In the genomic region with DNA sequence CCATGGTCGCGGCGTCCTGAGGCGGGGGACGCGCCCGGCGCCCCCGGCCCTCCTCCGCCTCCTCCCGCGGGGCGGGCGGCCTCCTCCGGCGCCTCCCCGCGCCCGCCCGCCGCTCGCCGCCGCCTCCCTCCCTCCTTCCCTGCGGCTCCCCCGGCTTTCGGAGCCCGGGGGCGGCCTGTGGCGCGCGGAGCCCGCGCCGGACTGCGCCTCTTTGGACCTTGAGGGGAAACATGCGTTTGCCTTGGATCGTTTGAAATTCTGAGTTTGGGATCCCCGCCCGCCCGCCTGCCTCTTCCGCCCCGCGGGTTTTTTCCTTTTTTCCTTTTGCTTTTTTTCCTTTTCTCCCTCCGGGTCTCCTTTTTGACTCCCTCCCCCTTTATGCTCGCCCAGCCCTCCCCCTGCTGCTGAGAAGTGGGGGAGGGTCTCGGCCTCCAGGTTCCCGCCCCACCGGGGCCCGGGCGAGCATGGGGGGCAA, we compare ENCODE assay signal across 8 cellular contexts. TPM values are rescaled to one million over a fixed set of nuclear protein-coding genes. Genes with fewer than 3 reads are reported as not detected.
DNase-seq lines count a peak whose midpoint lies in the region; ATAC-seq and TF ChIP-seq lines count a peak whose summit lies in the region.

No MANE protein-coding gene starts in this region.

- ATAC-seq in GM18520 (IDR thresholded peaks at IDR 0.05; ENCODE audit: unreplicated experiment): peak; percentile 15
- ATAC-seq in HG03103 (IDR thresholded peaks at IDR 0.05; ENCODE audit: low read depth, unreplicated experiment): peak; percentile 19

- H3K36me3 ChIP-seq in A673 (ENCODE audit: insufficient read depth, low read length, poor library complexity, severe bottlenecking): no peaks in the 10 kb centered on the region
- no peaks in the 10 kb centered on the region for H3K36me3 ChIP-seq in ectodermal cell (ENCODE audit: control insufficient read depth, insufficient read depth, low read length)
- no peaks in the 10 kb centered on the region for H3K36me3 ChIP-seq in mesendoderm (ENCODE audit: control insufficient read depth, insufficient read depth, low read length)
- no peaks in the 10 kb centered on the region for H3K36me3 ChIP-seq in suprapubic skin

- no peak for TF ChIP-seq EP300 in suprapubic skin (IDR thresholded peaks at IDR 0.05)

- H2BK5ac ChIP-seq in mesendoderm (ENCODE audit: low read length): no peak overlapping the region

- peaks cover 19% of the 10 kb centered on the region for H3K79me1 ChIP-seq in mesendoderm (ENCODE audit: low read length)

- CTCF ChIA-PET in A673 (lab: Charles Lee): interaction anchor here (1.4 kb wide), 1 partner anchor 112 kb away, joined by 34 read pairs; no protein-coding TSS in a partner anchor

- H3K4me3 ChIP-seq in A673 (ENCODE audit: low read depth, low read length, poor library complexity, severe bottlenecking) (peak overlapping the region; percentile 95), ectodermal cell (ENCODE audit: insufficient read depth, low read depth, low read length) (peak overlapping the region; percentile 66), mesendoderm (ENCODE audit: low read length) (peak overlapping the region; percentile 13), suprapubic skin (peak overlapping the region; percentile 94)

- peak overlapping the region; percentile 24 for H3K23ac ChIP-seq in mesendoderm (ENCODE audit: low read length)

- H4K5ac ChIP-seq in mesendoderm (ENCODE audit: low read length): no peak overlapping the region

- DNase-seq in A673 (ENCODE audit: low spot score) (peak; percentile 45), T-helper 22 cell (ENCODE audit: low read depth) (peak; percentile 12), mesendoderm (peak; percentile 36), suprapubic skin (ENCODE audit: low spot score in 2 of 2) (peak in 1 of 2 donors; percentile 68), D341Med (ENCODE audit: low spot score) (no peak)

- H3K56ac ChIP-seq in mesendoderm (ENCODE audit: low read length): peak overlapping the region; percentile 84

- H2BK15ac ChIP-seq in mesendoderm (replicated peaks; ENCODE audit: low read depth): no peak overlapping the region

- H3K4me1 ChIP-seq in A673 (ENCODE audit: insufficient read depth, low read length, poor library complexity, severe bottlenecking) (peaks cover 20% of the 10 kb centered on the region), ectodermal cell (ENCODE audit: control insufficient read depth, insufficient read depth, low read length) (peaks cover 4% of the 10 kb centered on the region), mesendoderm (ENCODE audit: control insufficient read depth, low read depth, low read length) (peaks cover 8% of the 10 kb centered on the region), suprapubic skin (peaks cover 45% of the 10 kb centered on the region)

- no peak for TF ChIP-seq POLR2A in suprapubic skin (IDR thresholded peaks at IDR 0.05)

- 0% methylated on average over 50 to 51 of the region's 51 CpGs for WGBS in ectodermal cell, 2 experiments
- WGBS in mesendoderm (ENCODE audit: extremely low coverage, insufficient coverage, low lambda C conversion rate): no CpG with 5 or more reads among the region's 51 CpGs
- WGBS in suprapubic skin: 2% methylated on average over 51 of the region's 51 CpGs

- no peak overlapping the region for H2AK5ac ChIP-seq in mesendoderm (ENCODE audit: low read length)

- H4K8ac ChIP-seq in mesendoderm (ENCODE audit: low read depth, low read length): peak overlapping the region; percentile 93

- peak overlapping the region; percentile 44 for H3K4me2 ChIP-seq in mesendoderm (ENCODE audit: low read length)

- H3K18ac ChIP-seq in mesendoderm (ENCODE audit: low read length): peak overlapping the region; percentile 98

- peaks cover 42% of the 10 kb centered on the region for H3K79me2 ChIP-seq in mesendoderm (ENCODE audit: control insufficient read depth, insufficient read depth, low read length)

- H3K27ac ChIP-seq in A673 (ENCODE audit: low read depth, low read length, poor library complexity, severe bottlenecking) (peak overlapping the region; percentile 89), ectodermal cell (ENCODE audit: insufficient read depth, low read depth, low read length, poor library complexity, severe bottlenecking) (no peak overlapping the region), mesendoderm (ENCODE audit: low read depth, low read length) (peak overlapping the region; percentile 84), suprapubic skin (peak overlapping the region; percentile 85)

- peak overlapping the region; percentile 80 for H3K9ac ChIP-seq in mesendoderm (ENCODE audit: low read length)

- intact Hi-C loops in A673 (cut with micrococcal nuclease; ENCODE audit: unreplicated experiment): no loop called here

- POLR2A ChIA-PET in A673 (lab: Charles Lee; ENCODE audit: low non-redundant PET): no interaction called here

- H3K4ac ChIP-seq in mesendoderm (ENCODE audit: low read depth, low read length): peak overlapping the region; percentile 92

- no TSS peak for BruUV-seq in A673 (replicated peaks; lab: Mats Ljungman, UMichigan)

- no peak for TF ChIP-seq CTCF in A673 (conservative IDR thresholded peaks at IDR 0.05; ENCODE audit: low read depth, low read length)
- TF ChIP-seq CTCF in suprapubic skin (IDR thresholded peaks at IDR 0.05): no peak

- H3K9me3 ChIP-seq in A673 (ENCODE audit: low read depth, low read length, poor library complexity, severe bottlenecking) (no peaks in the 10 kb centered on the region), ectodermal cell (ENCODE audit: control insufficient read depth, low read length) (no peaks in the 10 kb centered on the region), suprapubic skin (no peaks in the 10 kb centered on the region)

- H2BK120ac ChIP-seq in mesendoderm (ENCODE audit: low read depth, low read length): peak overlapping the region; percentile 86

- H3K27me3 ChIP-seq in A673 (replicated peaks; ENCODE audit: insufficient read depth, low read depth, low read length, poor library complexity): no peaks in the 10 kb centered on the region
- H3K27me3 ChIP-seq in ectodermal cell (ENCODE audit: control insufficient read depth, insufficient read depth, low read length, poor library complexity, severe bottlenecking): no peaks in the 10 kb centered on the region
- H3K27me3 ChIP-seq in mesendoderm (ENCODE audit: insufficient read depth, low read length, poor library complexity): no peaks in the 10 kb centered on the region
- H3K27me3 ChIP-seq in suprapubic skin: no peaks in the 10 kb centered on the region

RNA-seq across cellular contexts. Expression of a gene that starts 0.4 kb away (rescaled TPM):
- total RNA-seq in A673 (2021) (55.1 and 59.9 TPM in 2 replicates), suprapubic skin (10 to 100 TPM; 13.0 to 16.7 (median 15.8) TPM)
- 52.2 TPM for polyA plus RNA-seq in ectodermal cell (2013, experiment 1 of 4)
- 47.5 TPM for polyA plus RNA-seq in ectodermal cell (2013, experiment 2 of 4)
- 30.2 TPM for polyA plus RNA-seq in ectodermal cell (2013, experiment 3 of 4)
- 36.0 TPM for polyA plus RNA-seq in ectodermal cell (2013, experiment 4 of 4)
- polyA plus RNA-seq in mesendoderm (2013, experiment 1 of 2): 51.7 TPM
- 50.6 TPM for polyA plus RNA-seq in mesendoderm (2013, experiment 2 of 2)

RNA-seq across cellular contexts. Expression of a gene that starts 14.3 kb away (rescaled TPM):
- total RNA-seq in A673 (2021) (51.4 and 68.8 TPM in 2 replicates), suprapubic skin (100 to 1,000 TPM in 1 of 4 donors, 10 to 100 TPM in 3; 26.2 to 153 (median 59.1) TPM)
- polyA plus RNA-seq in ectodermal cell (2013, experiment 1 of 4): 95.5 TPM
- polyA plus RNA-seq in ectodermal cell (2013, experiment 2 of 4): 110 TPM
- 72.0 TPM for polyA plus RNA-seq in ectodermal cell (2013, experiment 3 of 4)
- polyA plus RNA-seq in ectodermal cell (2013, experiment 4 of 4): 74.2 TPM
- 31.4 TPM for polyA plus RNA-seq in mesendoderm (2013, experiment 1 of 2)
- polyA plus RNA-seq in mesendoderm (2013, experiment 2 of 2): 32.9 TPM

Comparison
In these comparisons a context has a peak if more than half of its experiments do, and no peak if none do; other contexts are left out.
1. H3K4me3 ChIP-seq: peak in every context shown above with its lines; median percentile 95 in A673; 94 in suprapubic skin; 66 in ectodermal cell; 13 in mesendoderm.